12 cellular contexts compared by ENCODE assay signal in the genomic region with DNA sequence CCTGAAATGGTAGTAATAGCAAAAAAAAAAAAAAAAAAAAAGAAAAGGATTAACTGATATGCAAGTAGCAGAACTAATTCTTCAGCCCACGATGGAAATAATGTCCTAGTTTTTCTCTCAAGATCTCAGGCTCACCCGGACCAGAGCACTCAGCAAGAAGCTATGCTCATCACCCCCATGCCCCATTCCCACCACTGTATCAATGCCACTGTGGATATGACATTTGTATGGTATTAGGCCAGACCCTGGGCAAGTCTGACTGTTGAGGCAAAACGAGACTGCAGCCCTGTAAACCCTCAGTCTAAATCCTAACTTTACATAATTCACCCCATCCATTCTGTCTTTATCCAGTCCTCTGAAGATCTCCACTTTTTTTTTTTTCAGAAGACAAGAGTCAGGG.
DNase-seq lines count a peak whose midpoint lies in the region; ATAC-seq lines count a peak whose summit lies in the region.
"Had no signal": no experiment of that assay in that cellular context is flagged by ENCODE, and none has a peak within 500 bp of the region (broad histone marks: within the 10 kb centered on the region; RNA-seq: fewer than 3 reads in every experiment).

No MANE protein-coding gene starts in this region.

- no peaks in the 10 kb centered on the region for H3K27me3 Mint-ChIP-seq in activated naive CD8-positive, alpha-beta T cell treated with anti-CD3 and anti-CD28 coated beads, Interleukin-2, amount 10 ng/mL, durations not matched to agents 7 days and 5 days
- no peaks in the 10 kb centered on the region for H3K27me3 Mint-ChIP-seq in naive thymus-derived CD4-positive, alpha-beta T cell

- H3K36me3 Mint-ChIP-seq in activated naive CD8-positive, alpha-beta T cell treated with anti-CD3 and anti-CD28 coated beads, Interleukin-2, amount 10 ng/mL, durations not matched to agents 7 days and 5 days = peaks cover 25% of the 10 kb centered on the region
- peaks cover 0 to 17% (median 11%) of the 10 kb centered on the region in 5 donors for H3K36me3 Mint-ChIP-seq in naive thymus-derived CD4-positive, alpha-beta T cell

- no peaks in the 10 kb centered on the region for H3K9me3 ChIP-seq in naive thymus-derived CD4-positive, alpha-beta T cell (ENCODE audit: control insufficient read depth in 2 of 3, low read length in 3 of 3)
- H3K9me3 ChIP-seq in aorta (ENCODE audit: control insufficient read depth, low read length) = no peaks in the 10 kb centered on the region
- H3K9me3 ChIP-seq: neutrophil had no signal

- DNase-seq in stimulated activated CD4-positive, alpha-beta T cell treated with anti-CD3 and anti-CD28 coated beads, Interleukin-4, amount 100 ng/mL, for 24 hours = peak; percentile 8
- DNase-seq in stimulated activated CD4-positive, alpha-beta T cell treated with anti-CD3 and anti-CD28 coated beads, Interleukin-4, amount 100 ng/mL, for 1 hour = no peak
- no peak for DNase-seq in activated naive CD8-positive, alpha-beta T cell treated with anti-CD3 and anti-CD28 coated beads, Interleukin-2, amount 10 ng/mL, durations not matched to agents 7 days and 5 days
- no peak for DNase-seq in naive thymus-derived CD4-positive, alpha-beta T cell
- DNase-seq in aorta (no peak), NCI-H526 (lab: John Stamatoyannopoulos, UW) (no peak)
- DNase-seq: activated CD4-positive, CD25-positive, alpha-beta regulatory T cell; NCI-H2171; substantia nigra had no signal

- no peak overlapping the region for H3K27ac ChIP-seq in naive thymus-derived CD4-positive, alpha-beta T cell (ENCODE audit: low read depth, low read length)
- H3K27ac ChIP-seq in aorta (ENCODE audit: low read depth in 1 of 2, low read length in 2 of 2) = peak overlapping the region; percentile 39 to 95
- H3K27ac ChIP-seq: neutrophil had no signal

- H3K4me3 Mint-ChIP-seq in activated naive CD8-positive, alpha-beta T cell treated with anti-CD3 and anti-CD28 coated beads, Interleukin-2, amount 10 ng/mL, durations not matched to agents 7 days and 5 days = no peak overlapping the region
- H3K4me3 Mint-ChIP-seq in naive thymus-derived CD4-positive, alpha-beta T cell = peak overlapping the region in 4 of 10 donors; percentile 5 to 32 (median 20)

- ATAC-seq in activated naive CD8-positive, alpha-beta T cell treated with anti-CD3 and anti-CD28 coated beads, Interleukin-2, amount 10 ng/mL, durations not matched to agents 7 days and 5 days (ENCODE audit: low read depth) = no peak
- no peak for ATAC-seq in naive thymus-derived CD4-positive, alpha-beta T cell
- ATAC-seq in aorta (ENCODE audit: low FRiP score) (no peak), GM18502 (IDR thresholded peaks at IDR 0.05; ENCODE audit: poor library complexity, unreplicated experiment) (no peak), GM21825 (IDR thresholded peaks at IDR 0.05; ENCODE audit: unreplicated experiment) (no peak)

- H3K4me1 ChIP-seq in naive thymus-derived CD4-positive, alpha-beta T cell (ENCODE audit: control insufficient read depth in 2 of 2, insufficient read depth in 2 of 2, low read length in 2 of 2) = peaks cover 23 to 45% of the 10 kb centered on the region in 2 donors
- H3K4me1 ChIP-seq in aorta (ENCODE audit: control insufficient read depth in 1 of 2, insufficient read depth in 2 of 2, low read length in 2 of 2) = peaks cover 4 to 15% of the 10 kb centered on the region in 2 donors

- no peak overlapping the region for H3K4me3 ChIP-seq in naive thymus-derived CD4-positive, alpha-beta T cell (ENCODE audit: low read length)
- no peak overlapping the region for H3K4me3 ChIP-seq in aorta (ENCODE audit: low read length in 2 of 2)

- H3K4me1 Mint-ChIP-seq in activated naive CD8-positive, alpha-beta T cell treated with anti-CD3 and anti-CD28 coated beads, Interleukin-2, amount 10 ng/mL, durations not matched to agents 7 days and 5 days = peaks cover 57% of the 10 kb centered on the region
- H3K4me1 Mint-ChIP-seq in naive thymus-derived CD4-positive, alpha-beta T cell = peaks cover 54 to 95% (median 78%) of the 10 kb centered on the region in 7 donors

- POLR2A ChIA-PET in activated naive CD8-positive, alpha-beta T cell treated with anti-CD3 and anti-CD28 coated beads, Interleukin-2, amount 10 ng/mL, durations not matched to agents 7 days and 5 days (lab: Charles Lee) = no interaction called here
- POLR2A ChIA-PET in naive thymus-derived CD4-positive, alpha-beta T cell (lab: Charles Lee) = no interaction called here

- peaks cover 0 to 19% (median 0%) of the 10 kb centered on the region in 3 experiments for H3K36me3 ChIP-seq in naive thymus-derived CD4-positive, alpha-beta T cell (ENCODE audit: control insufficient read depth in 2 of 3, insufficient read depth in 3 of 3, low read length in 3 of 3)
- H3K36me3 ChIP-seq in aorta (ENCODE audit: control insufficient read depth in 1 of 2, insufficient read depth in 2 of 2, low read length in 1 of 2) = no peaks in the 10 kb centered on the region

- WGBS in aorta, 2 donors = 65 to 67% methylated on average over 3 of the region's 3 CpGs

- CTCF ChIA-PET in naive thymus-derived CD4-positive, alpha-beta T cell (lab: Charles Lee) = no interaction called here

- no peaks in the 10 kb centered on the region for H3K9me3 Mint-ChIP-seq in activated naive CD8-positive, alpha-beta T cell treated with anti-CD3 and anti-CD28 coated beads, Interleukin-2, amount 10 ng/mL, durations not matched to agents 7 days and 5 days
- H3K9me3 Mint-ChIP-seq in naive thymus-derived CD4-positive, alpha-beta T cell = no peaks in the 10 kb centered on the region

- H3K27me3 ChIP-seq in naive thymus-derived CD4-positive, alpha-beta T cell (ENCODE audit: control insufficient read depth in 2 of 2, insufficient read depth in 2 of 2, low read length in 2 of 2) = no peaks in the 10 kb centered on the region
- no peaks in the 10 kb centered on the region for H3K27me3 ChIP-seq in aorta (ENCODE audit: control insufficient read depth in 1 of 2, insufficient read depth in 2 of 2, low read length in 1 of 2)
- H3K27me3 ChIP-seq: neutrophil had no signal

- intact Hi-C loops in naive thymus-derived CD4-positive, alpha-beta T cell (cut with micrococcal nuclease) = no loop called here
- intact Hi-C loops in aorta (cut with DNase I) = loop anchor here in 1 of 2 donors (5.0 kb wide), 1 partner anchor 87 kb away; no protein-coding TSS in a partner anchor

- H3K27ac Mint-ChIP-seq in activated naive CD8-positive, alpha-beta T cell treated with anti-CD3 and anti-CD28 coated beads, Interleukin-2, amount 10 ng/mL, durations not matched to agents 7 days and 5 days = peak overlapping the region; percentile 44
- peak overlapping the region in 7 of 9 donors; percentile 8 to 83 (median 76) for H3K27ac Mint-ChIP-seq in naive thymus-derived CD4-positive, alpha-beta T cell
